ENCODE assay signal across 13 cellular contexts in genomic region chr2:79717364-79718007, GRCh38.
DNase-seq lines count a peak whose midpoint lies in the region; ATAC-seq, FAIRE-seq and TF ChIP-seq lines count a peak whose summit lies in the region.
"Had no signal": no experiment of that assay in that cellular context is flagged by ENCODE, and none has a peak within 500 bp of the region (broad histone marks: within the 10 kb centered on the region; RNA-seq: fewer than 3 reads in every experiment).

No MANE protein-coding gene starts in this region.

- peaks cover 9% of the 10 kb centered on the region for H3K4me1 Mint-ChIP-seq in progenitor cell of endocrine pancreas (ENCODE audit: low read depth)

- H3K4me3 ChIP-seq in fibroblast of mammary gland (ENCODE audit: control insufficient read depth, low read depth, low read length): no peak overlapping the region
- H3K4me3 ChIP-seq: esophagus muscularis mucosa, sigmoid colon had no signal

- H3K9me3 Mint-ChIP-seq in progenitor cell of endocrine pancreas (ENCODE audit: low read depth): peaks cover 12% of the 10 kb centered on the region

- peaks cover 2% of the 10 kb centered on the region for H3K36me3 Mint-ChIP-seq in progenitor cell of endocrine pancreas (ENCODE audit: insufficient read depth)

- peak; percentile 83 for DNase-seq in ELF-1 (ENCODE audit: low read depth, low spot score)
- peak; percentile 99 for DNase-seq in RCC 7860 (ENCODE audit: low spot score)
- DNase-seq in fibroblast of mammary gland (ENCODE audit: low read depth): peak; percentile 74
- DNase-seq in progenitor cell of endocrine pancreas (ENCODE audit: low spot score, unreplicated experiment): no peak
- no peak for DNase-seq in NCI-H1092 (lab: John Stamatoyannopoulos, UW)
- no peak for DNase-seq in NCI-H1105 treated with DMSO at 0.1 percent for 48 hours (lab: John Stamatoyannopoulos, UW)
- no peak for DNase-seq in cerebellum (ENCODE audit: low spot score)
- DNase-seq: amygdala; DND-41; sigmoid colon; stimulated activated CD8-positive, alpha-beta memory T cell treated with anti-CD3 and anti-CD28 coated beads, Interleukin-4, amount 100 ng/mL, for 48 hours had no signal

- no peak overlapping the region for H3K4me3 Mint-ChIP-seq in progenitor cell of endocrine pancreas (ENCODE audit: low read depth)

- peak; percentile 99 for FAIRE-seq in RCC 7860 (lab: Jason Lieb, UNC)

- TF ChIP-seq CTCF in fibroblast of mammary gland (conservative IDR thresholded peaks at IDR 0.05; ENCODE audit: control insufficient read depth, insufficient read depth, low read depth, low read length) (no peak), progenitor cell of endocrine pancreas (IDR thresholded peaks at IDR 0.05; ENCODE audit: unreplicated experiment) (no peak)

- ATAC-seq in HG03460 (IDR thresholded peaks at IDR 0.05; ENCODE audit: unreplicated experiment): no peak

- H3K27me3 Mint-ChIP-seq in progenitor cell of endocrine pancreas: no peaks in the 10 kb centered on the region

- peak overlapping the region; percentile 46 for H3K27ac Mint-ChIP-seq in progenitor cell of endocrine pancreas

Comparison
In these comparisons a context has a peak if more than half of its experiments do, and no peak if none do; other contexts are left out.
1. DNase-seq: peak in ELF-1 (single experiment), RCC 7860 (single experiment) and fibroblast of mammary gland (single experiment); none in progenitor cell of endocrine pancreas (single experiment), NCI-H1092 (single experiment), NCI-H1105 treated with DMSO at 0.1 percent for 48 hours (single experiment) and cerebellum (single experiment).